1 cellular context compared by ENCODE assay signal in the genomic region with DNA sequence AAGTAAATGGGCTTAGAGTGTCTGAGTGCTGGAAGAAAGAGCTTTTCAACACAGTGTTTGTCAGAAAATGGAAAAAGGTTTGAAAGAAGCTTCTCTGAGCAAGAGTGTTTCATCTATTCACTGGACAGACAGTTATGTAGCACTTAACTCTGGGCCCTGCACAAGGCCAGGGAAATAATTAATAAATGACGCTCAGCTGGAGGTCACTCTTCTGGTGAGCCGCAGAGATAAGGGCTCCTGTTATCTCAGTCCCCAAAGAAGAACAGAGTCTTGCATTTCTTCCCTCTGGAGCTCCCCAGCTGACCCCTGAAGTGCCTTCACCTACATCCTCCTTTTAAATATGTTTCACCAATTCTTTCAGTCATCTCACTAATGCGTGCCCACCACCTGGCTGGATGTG.
TF ChIP-seq lines count a peak whose summit lies in the region.

No MANE protein-coding gene starts in this region.

TF ChIP-seq in HepG2, 621 proteins besides CTCF, POLR2A, EP300 and RAD21 (continued from another document):
- TF ChIP-seq, protein P1, sequence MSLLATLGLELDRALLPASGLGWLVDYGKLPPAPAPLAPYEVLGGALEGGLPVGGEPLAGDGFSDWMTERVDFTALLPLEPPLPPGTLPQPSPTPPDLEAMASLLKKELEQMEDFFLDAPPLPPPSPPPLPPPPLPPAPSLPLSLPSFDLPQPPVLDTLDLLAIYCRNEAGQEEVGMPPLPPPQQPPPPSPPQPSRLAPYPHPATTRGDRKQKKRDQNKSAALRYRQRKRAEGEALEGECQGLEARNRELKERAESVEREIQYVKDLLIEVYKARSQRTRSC (CRISPR knock-in tag; IDR thresholded peaks at IDR 0.05; ENCODE audit: low read depth): no peak
